In the genomic region with DNA sequence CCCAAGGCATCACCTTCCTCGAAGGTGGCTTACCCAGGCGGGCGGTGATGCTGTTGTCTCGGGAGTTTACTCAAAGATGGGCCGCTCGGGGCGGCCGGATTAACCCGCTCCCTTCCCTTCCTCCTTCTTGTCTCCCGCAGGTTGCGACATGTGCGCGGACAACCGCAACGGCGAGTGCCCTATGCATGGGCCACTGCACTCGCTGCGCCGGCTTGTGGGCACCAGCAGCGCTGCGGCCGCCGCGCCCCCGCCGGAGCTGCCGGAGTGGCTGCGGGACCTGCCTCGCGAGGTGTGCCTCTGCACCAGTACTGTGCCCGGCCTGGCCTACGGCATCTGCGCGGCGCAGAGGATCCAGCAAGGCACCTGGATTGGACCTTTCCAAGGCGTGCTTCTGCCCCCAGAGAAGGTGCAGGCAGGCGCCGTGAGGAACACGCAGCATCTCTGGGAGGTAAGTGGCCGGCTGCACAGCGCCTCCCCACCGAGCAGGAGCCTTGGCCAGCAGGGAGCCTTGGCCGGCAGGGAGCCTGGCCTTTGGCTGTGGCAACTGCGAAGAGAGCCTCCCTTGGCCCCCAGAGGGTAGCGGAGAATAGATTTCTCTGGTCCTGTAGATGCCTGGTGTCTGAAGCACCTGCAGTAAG, we compare ENCODE assay signal across 11 cellular contexts. TPM values are rescaled to one million over a fixed set of nuclear protein-coding genes. Genes with fewer than 3 reads are reported as not detected.
DNase-seq lines count a peak whose midpoint lies in the region; ATAC-seq, FAIRE-seq and TF ChIP-seq lines count a peak whose summit lies in the region.
"Had no signal": no experiment of that assay in that cellular context is flagged by ENCODE, and none has a peak within 500 bp of the region (broad histone marks: within the 10 kb centered on the region; RNA-seq: fewer than 3 reads in every experiment).

No MANE protein-coding gene starts in this region.

- H2AFZ ChIP-seq in GM12878 (ENCODE audit: control insufficient read depth, low read depth, low read length), result no peak overlapping the region

- DNase-seq in NCI-H1417 (lab: John Stamatoyannopoulos, UW) (peak; percentile 11 to 63 (median 34)), NCI-H1417 treated with DMSO at 0.1 percent for 48 hours (lab: John Stamatoyannopoulos, UW) (no peak), GM12878 (ENCODE audit: low read depth, low spot score) (no peak), iPS-NIHi11 (ENCODE audit: low spot score) (peak; percentile 56), tibial nerve (ENCODE audit: low spot score in 2 of 2) (no peak)
- DNase-seq in stimulated activated naive CD8-positive, alpha-beta T cell treated with anti-CD3 and anti-CD28 coated beads, Interleukin-15, amount 100 ng/mL, for 72 hours, result no peak
- DNase-seq in activated naive CD4-positive, alpha-beta T cell (lab: John Stamatoyannopoulos, UW), result no peak
- DNase-seq: sigmoid colon had no signal

- TF ChIP-seq RAD21 in GM12878 (IDR thresholded peaks at IDR 0.05; ENCODE audit: insufficient read depth, low read depth, low read length), result no peak

- in situ Hi-C loops in GM12878 (cut with MboI), result no loop called here

- H3K4me2 ChIP-seq in GM12878 (ENCODE audit: control insufficient read depth, insufficient read depth), result no peak overlapping the region

- no peaks in the 10 kb centered on the region for H3K4me1 ChIP-seq in GM12878 (ENCODE audit: control insufficient read depth, insufficient read depth, low read length)
- H3K4me1 ChIP-seq in gastroesophageal sphincter, result peaks cover 0 to 22% (median 0%) of the 10 kb centered on the region in 3 donors
- peaks cover 0 to 28% (median 10%) of the 10 kb centered on the region in 4 donors for H3K4me1 ChIP-seq in tibial nerve

- H3K4me3 ChIP-seq in GM12878 (no peak overlapping the region), gastroesophageal sphincter (peak overlapping the region in 1 of 2 donors; percentile 24), tibial nerve (peak overlapping the region in 1 of 4 donors; percentile 39)

- RAD21 ChIA-PET in GM12878 (lab: Charles Lee; ENCODE audit: unreplicated experiment), result no interaction called here

- no peaks in the 10 kb centered on the region for H3K36me3 ChIP-seq in GM12878 (ENCODE audit: control insufficient read depth in 2 of 2, insufficient read depth in 2 of 2, low read length in 1 of 2)
- peaks cover 0 to 7% of the 10 kb centered on the region in 2 donors for H3K36me3 ChIP-seq in gastroesophageal sphincter
- no peaks in the 10 kb centered on the region for H3K36me3 ChIP-seq in tibial nerve

- H3K4me1 Mint-ChIP-seq in stimulated activated naive CD8-positive, alpha-beta T cell treated with anti-CD3 and anti-CD28 coated beads, Interleukin-15, amount 100 ng/mL, for 72 hours, result peaks cover 10% of the 10 kb centered on the region

- no peaks in the 10 kb centered on the region for H3K9me3 ChIP-seq in GM12878 (replicated peaks; ENCODE audit: control insufficient read depth, insufficient read depth, low read length)
- H3K9me3 ChIP-seq in gastroesophageal sphincter, result no peaks in the 10 kb centered on the region
- H3K9me3 ChIP-seq in tibial nerve, result no peaks in the 10 kb centered on the region
- H3K9me3 ChIP-seq: sigmoid colon had no signal

- H3K27ac ChIP-seq in GM12878 (ENCODE audit: control insufficient read depth, insufficient read depth) (no peak overlapping the region), gastroesophageal sphincter (no peak overlapping the region), tibial nerve (no peak overlapping the region)

- intact Hi-C loops in GM12878 (cut with micrococcal nuclease; ENCODE audit: unreplicated experiment), result no loop called here

- FAIRE-seq in GM12878 (lab: Jason Lieb, UNC), result no peak

- 38% methylated on average over 32 of the region's 45 CpGs for WGBS in GM12878 (ENCODE audit: insufficient coverage, insufficient replicate concordance, low lambda C conversion rate, missing lambda C conversion rate)
- no CpG with 5 or more reads among the region's 45 CpGs for WGBS in gastroesophageal sphincter (ENCODE audit: low coverage in 1 of 2), 2 donors
- WGBS in tibial nerve, 2 donors, result 29 to 44% methylated on average over 19 to 43 of the region's 45 CpGs

- ATAC-seq in GM12878 (peak; percentile 59), gastroesophageal sphincter (no peak)
- ATAC-seq in stimulated activated naive CD8-positive, alpha-beta T cell treated with anti-CD3 and anti-CD28 coated beads, Interleukin-15, amount 100 ng/mL, for 72 hours, result peak; percentile 40

- POLR2A ChIA-PET in GM12878 (lab: Charles Lee), result no interaction called here

- H4K20me1 ChIP-seq in GM12878 (ENCODE audit: control insufficient read depth, insufficient read depth), result no peaks in the 10 kb centered on the region

- H3K4me3 Mint-ChIP-seq in stimulated activated naive CD8-positive, alpha-beta T cell treated with anti-CD3 and anti-CD28 coated beads, Interleukin-15, amount 100 ng/mL, for 72 hours, result no peak overlapping the region

- H3K27me3 ChIP-seq in GM12878 (replicated peaks in 1 of 2; ENCODE audit: control insufficient read depth in 2 of 2, insufficient read depth in 2 of 2, low read length in 1 of 2) (peaks cover 13 to 14% of the 10 kb centered on the region in 2 experiments), gastroesophageal sphincter (peaks cover 43% of the 10 kb centered on the region), tibial nerve (peaks cover 0 to 66% of the 10 kb centered on the region in 2 donors)

- CTCF ChIA-PET in GM12878 (lab: Yijun Ruan, JAX), result no interaction called here

- SMC1A ChIA-PET in GM12878 (lab: Charles Lee; ENCODE audit: uncharacterized antibody, unreplicated experiment), result interaction anchor here (0.6 kb wide), 1 partner anchor 49 kb away, joined by 3 read pairs; no protein-coding TSS in a partner anchor

- TF ChIP-seq CTCF in GM12878 (IDR thresholded peaks at IDR 0.05 in 2 of 3, conservative IDR thresholded peaks at IDR 0.05 in 1 of 3; ENCODE audit: control insufficient read depth in 2 of 3, extremely low read depth in 1 of 3, insufficient read depth in 1 of 3, low read depth in 3 of 3, low read length in 3 of 3), result no peak
- peak in 1 of 4 experiments; percentile 24 for TF ChIP-seq CTCF in gastroesophageal sphincter (IDR thresholded peaks at IDR 0.05)
- peak in 1 of 5 experiments; percentile 13 for TF ChIP-seq CTCF in tibial nerve (IDR thresholded peaks at IDR 0.05)

- BruUV-seq in GM12878 (replicated peaks; lab: Mats Ljungman, UMichigan), result no TSS peak

- no peak overlapping the region for H3K27ac Mint-ChIP-seq in stimulated activated naive CD8-positive, alpha-beta T cell treated with anti-CD3 and anti-CD28 coated beads, Interleukin-15, amount 100 ng/mL, for 72 hours

- no peak for TF ChIP-seq POLR2A in GM12878 (IDR thresholded peaks at IDR 0.05; ENCODE audit: low read depth, low read length)
- TF ChIP-seq POLR2A in gastroesophageal sphincter (IDR thresholded peaks at IDR 0.05), result no peak
- no peak for TF ChIP-seq POLR2A in tibial nerve (IDR thresholded peaks at IDR 0.05)

- no peak overlapping the region for H3K9ac ChIP-seq in GM12878 (ENCODE audit: control insufficient read depth, insufficient read depth, low read length)

- H3K27me3 Mint-ChIP-seq in stimulated activated naive CD8-positive, alpha-beta T cell treated with anti-CD3 and anti-CD28 coated beads, Interleukin-15, amount 100 ng/mL, for 72 hours, result peaks cover 72% of the 10 kb centered on the region

- H3K79me2 ChIP-seq in GM12878 (ENCODE audit: control insufficient read depth, insufficient read depth, low read length), result no peaks in the 10 kb centered on the region

- no peak for TF ChIP-seq EP300 in GM12878 (IDR thresholded peaks at IDR 0.05; ENCODE audit: borderline replicate concordance in 1 of 2, control insufficient read depth in 1 of 2, low read depth in 2 of 2, low read length in 2 of 2)
- no peak for TF ChIP-seq EP300 in gastroesophageal sphincter (IDR thresholded peaks at IDR 0.05)
- TF ChIP-seq EP300 in tibial nerve (IDR thresholded peaks at IDR 0.05), result no peak

- no peaks in the 10 kb centered on the region for H3K9me3 Mint-ChIP-seq in stimulated activated naive CD8-positive, alpha-beta T cell treated with anti-CD3 and anti-CD28 coated beads, Interleukin-15, amount 100 ng/mL, for 72 hours

TF ChIP-seq in GM12878, 131 proteins besides CTCF, POLR2A, EP300 and RAD21:
- TF ChIP-seq IRF4 (IDR thresholded peaks at IDR 0.05; ENCODE audit: low read depth, low read length) (no peak), CREB1 (IDR thresholded peaks at IDR 0.05; ENCODE audit: low read depth) (no peak), HDAC2 (IDR thresholded peaks at IDR 0.05) (no peak), NR2C1 (IDR thresholded peaks at IDR 0.05) (no peak), STAT3 (IDR thresholded peaks at IDR 0.05; ENCODE audit: low read depth, low read length) (no peak), GATAD2B (conservative IDR thresholded peaks at IDR 0.05; ENCODE audit: low read depth) (no peak), POU2F2 (IDR thresholded peaks at IDR 0.05; ENCODE audit: borderline replicate concordance, low read depth, low read length) (no peak), TCF12 (IDR thresholded peaks at IDR 0.05; ENCODE audit: low read depth, low read length) (no peak)
TF ChIP-seq in GM12878: peak in this region for 0.

RNA-seq across cellular contexts. Expression of gene PRDM6, which starts 10.6 kb away (rescaled TPM):
- total RNA-seq in GM12878 (2013; cell fraction: nucleolus; rRNA removed), result not detected in 2 replicates
- total RNA-seq in GM12878 (2014; rRNA removed) (not detected in 2 replicates), GM12878 (2014; rRNA removed; fragmentation: Illumina TruSeq; extraction: Trizol) (not detected in 2 replicates), GM12878 (2021) (not detected in 2 replicates), gastroesophageal sphincter (10 to 100 TPM in 1 of 4 donors, 1 to 10 TPM in 2, under 1 TPM in 1; 0.87 to 17.6 (median 4.4) TPM), tibial nerve (1 to 10 TPM in 2 of 4 donors, under 1 TPM in 2; 0.90 to 1.1 (median 1.0) TPM)
- not detected for polyA plus RNA-seq in GM12878 (2011; ENCODE audit: low read depth)
- polyA plus RNA-seq in GM12878 (2011; rRNA removed) (not detected in 2 replicates), GM12878 (2014; fragmentation: Illumina TruSeq; extraction: Trizol) (not detected in 2 replicates), GM12878 (2014; fragmentation: Nextera tagmentation; extraction: Ambion mirVana) (not detected), GM12878 (2014; rRNA removed) (not detected in 2 replicates), GM12878 (2016; fragmentation: Nextera tagmentation; extraction: Ambion mirVana) (not detected)
- polyA plus RNA-seq in GM12878 (2011; cell fraction: cytosol; rRNA removed), result not detected in 2 replicates
- polyA plus RNA-seq in GM12878 (2011; cell fraction: nucleus; rRNA removed), result not detected in 2 replicates
- polyA plus RNA-seq in GM12878 (2012), result not detected in 2 replicates
- polyA minus RNA-seq in GM12878 (2011; rRNA and poly(A)+ RNA removed), result not detected in 2 replicates
- not detected in 2 replicates for polyA minus RNA-seq in GM12878 (2011; cell fraction: cytosol; rRNA and poly(A)+ RNA removed)
- polyA minus RNA-seq in GM12878 (2011; cell fraction: nucleus; rRNA and poly(A)+ RNA removed), result not detected in 2 replicates
- total RNA-seq: A673; T-helper 1 cell treated with Interleukin-12 subunit alpha and Interleukin-12 subunit beta and Interleukin-4 antibody, amounts not matched to agents 30 ng/mL and 1 ng/mL, for 36 hours had no signal

Comparison
In these comparisons a context has a peak if more than half of its experiments do, and no peak if none do; other contexts are left out.
1. DNase-seq: peak in NCI-H1417 (3 of 3) and iPS-NIHi11 (single experiment); none in NCI-H1417 treated with DMSO at 0.1 percent for 48 hours (single experiment), GM12878 (single experiment), stimulated activated naive CD8-positive, alpha-beta T cell treated with anti-CD3 and anti-CD28 coated beads, Interleukin-15, amount 100 ng/mL, for 72 hours (0 of 2), activated naive CD4-positive, alpha-beta T cell (0 of 4) and tibial nerve (0 of 2).